Comparison of ENCODE assay signal across 1 cellular context in genomic region chr11:18588297-18589252, GRCh38.
TF ChIP-seq lines count a peak whose summit lies in the region.

Gene UEVLD, minus strand, starts transcription at chr11:18588734. Its CDS starts 80 bp downstream, at chr11:18588654.

TF ChIP-seq in HepG2, 621 proteins besides CTCF, POLR2A, EP300 and RAD21 (continued from another document and continues in another):
- TF ChIP-seq ZNF800 (CRISPR knock-in tag; IDR thresholded peaks at IDR 0.05) = peak; percentile 63
- TF ChIP-seq ZNF362 (CRISPR knock-in tag; IDR thresholded peaks at IDR 0.05; ENCODE audit: borderline replicate concordance) = peak; percentile 64
- TF ChIP-seq ZNF761 (CRISPR knock-in tag; conservative IDR thresholded peaks at IDR 0.05) = peak; percentile 89; the same call in 1 of the 2 replicates
- TF ChIP-seq NAIF1 (CRISPR knock-in tag; IDR thresholded peaks at IDR 0.05; ENCODE audit: borderline replicate concordance) = peak; percentile 61; the same call in 1 of the 2 replicates
- peak; percentile 87 for TF ChIP-seq FOXC1 (CRISPR knock-in tag; IDR thresholded peaks at IDR 0.05; ENCODE audit: borderline replicate concordance)
- peak; percentile 68 for TF ChIP-seq HOXA3 (CRISPR knock-in tag; IDR thresholded peaks at IDR 0.05)
- peak; percentile 94 for TF ChIP-seq TEAD3 (CRISPR knock-in tag; optimal IDR thresholded peaks at IDR 0.05; ENCODE audit: borderline replicate concordance)
- peak; percentile 52; the same call in 1 of the 2 replicates for TF ChIP-seq ZNF691 (CRISPR knock-in tag; IDR thresholded peaks at IDR 0.05; ENCODE audit: borderline replicate concordance, low read depth)
- TF ChIP-seq DZIP1 (CRISPR knock-in tag; IDR thresholded peaks at IDR 0.05) = no peak
- TF ChIP-seq SATB2 (CRISPR knock-in tag; IDR thresholded peaks at IDR 0.05) = 0 out of 2 replicates have a peak, but pooled peaks have one; percentile 89
- no peak for TF ChIP-seq ZIK1 (CRISPR knock-in tag; IDR thresholded peaks at IDR 0.05; ENCODE audit: borderline replicate concordance, low read depth)
- TF ChIP-seq ZEB1 (IDR thresholded peaks at IDR 0.05; ENCODE audit: insufficient replicate concordance, low read depth) = peak; percentile 58
- peak; percentile 43; the same call in 1 of the 2 replicates for TF ChIP-seq TOE1 (CRISPR knock-in tag; IDR thresholded peaks at IDR 0.05)
- 0 out of 2 replicates have a peak, but pooled peaks have one; percentile 40 for TF ChIP-seq RFXANK (CRISPR knock-in tag; IDR thresholded peaks at IDR 0.05)
- TF ChIP-seq RBM39 (IDR thresholded peaks at IDR 0.05; ENCODE audit: low read depth, low read length, poor library complexity, severe bottlenecking) = peak; percentile 80
- 0 out of 2 replicates have a peak, but pooled peaks have one; percentile 28 for TF ChIP-seq ZFP1 (CRISPR knock-in tag; IDR thresholded peaks at IDR 0.05)
- peak; percentile 75 for TF ChIP-seq ZNF639 (CRISPR knock-in tag; conservative IDR thresholded peaks at IDR 0.05)
- TF ChIP-seq ZNF335 (CRISPR knock-in tag; IDR thresholded peaks at IDR 0.05) = peak; percentile 80; the same call in 1 of the 2 replicates
- TF ChIP-seq SAP130 (CRISPR knock-in tag; IDR thresholded peaks at IDR 0.05; ENCODE audit: low read depth) = peak; percentile 97
- TF ChIP-seq NCOA1 (CRISPR knock-in tag; IDR thresholded peaks at IDR 0.05) = 0 out of 2 replicates have a peak, but pooled peaks have one; percentile 77
- TF ChIP-seq ZNF710 (CRISPR knock-in tag; IDR thresholded peaks at IDR 0.05; ENCODE audit: borderline replicate concordance) = no peak
- peak; percentile 88; the same call in 1 of the 2 replicates for TF ChIP-seq ZNF614 (CRISPR knock-in tag; IDR thresholded peaks at IDR 0.05; ENCODE audit: borderline replicate concordance)
- TF ChIP-seq SPEN (CRISPR knock-in tag; IDR thresholded peaks at IDR 0.05; ENCODE audit: low read depth) = peak; percentile 92
- TF ChIP-seq HIVEP1 (CRISPR knock-in tag; IDR thresholded peaks at IDR 0.05) = peak; percentile 58; the same call in 1 of the 2 replicates
- 0 out of 2 replicates have a peak, but pooled peaks have one; percentile 29 for TF ChIP-seq RARG (CRISPR knock-in tag; IDR thresholded peaks at IDR 0.05; ENCODE audit: low read depth)
- TF ChIP-seq POLR2G (IDR thresholded peaks at IDR 0.05; ENCODE audit: low read depth, low read length) = peak; percentile 96
- peak; percentile 18 for TF ChIP-seq CBX1 (IDR thresholded peaks at IDR 0.05; ENCODE audit: low read depth)
- no peak for TF ChIP-seq U2AF1 (optimal IDR thresholded peaks at IDR 0.05; ENCODE audit: low read depth, low read length)
- TF ChIP-seq ZNF678 (CRISPR knock-in tag; IDR thresholded peaks at IDR 0.05) = peak; percentile 87; the same call in 1 of the 2 replicates
- peak; percentile 67 for TF ChIP-seq SRSF1 (optimal IDR thresholded peaks at IDR 0.05; ENCODE audit: low read depth, low read length)
- TF ChIP-seq PATZ1 (CRISPR knock-in tag; IDR thresholded peaks at IDR 0.05) = peak; percentile 63
- peak; percentile 89 for TF ChIP-seq ZNF547 (CRISPR knock-in tag; IDR thresholded peaks at IDR 0.05)
- no peak for TF ChIP-seq KDM1A (CRISPR knock-in tag; IDR thresholded peaks at IDR 0.05)
- peak; percentile 85; the same call in 1 of the 2 replicates for TF ChIP-seq ZNF275 (CRISPR knock-in tag; IDR thresholded peaks at IDR 0.05; ENCODE audit: borderline replicate concordance)
- peak; percentile 82 for TF ChIP-seq ZNF142 (CRISPR knock-in tag; IDR thresholded peaks at IDR 0.05)
- TF ChIP-seq SNAPC2 (CRISPR knock-in tag; IDR thresholded peaks at IDR 0.05) = peak; percentile 69; the same call in 1 of the 2 replicates
- TF ChIP-seq TFDP2 (CRISPR knock-in tag; IDR thresholded peaks at IDR 0.05) = peak; percentile 73
- TF ChIP-seq TCF7 (IDR thresholded peaks at IDR 0.05; ENCODE audit: low read depth) = no peak
